Comparison of ENCODE assay signal across 8 cellular contexts in genomic region chr1:31762726-31763670, GRCh38. TPM values are rescaled to one million over a fixed set of nuclear protein-coding genes. Genes with fewer than 3 reads are reported as not detected.
DNase-seq lines count a peak whose midpoint lies in the region; ATAC-seq and TF ChIP-seq lines count a peak whose summit lies in the region.

No MANE protein-coding gene starts in this region.

- H3K27ac ChIP-seq in C4-2B (peak overlapping the region; percentile 29; the same call in 1 of the 2 replicates), HL-60 (replicated peaks) (no peak overlapping the region), OCI-LY7 (ENCODE audit: low read depth, low read length, poor library complexity, severe bottlenecking) (no peak overlapping the region)

- H3K36me3 ChIP-seq in OCI-LY7 (ENCODE audit: insufficient read depth, low read length), result no peaks in the 10 kb centered on the region

- TF ChIP-seq CTCF in C4-2B (conservative IDR thresholded peaks at IDR 0.05), result peak; percentile 88
- peak; percentile 8 for TF ChIP-seq CTCF in HL-60 (IDR thresholded peaks at IDR 0.05; ENCODE audit: insufficient read depth, low read length)
- TF ChIP-seq CTCF in OCI-LY7 (conservative IDR thresholded peaks at IDR 0.05; ENCODE audit: low read length), result peak; percentile 78

- H3K9me3 Mint-ChIP-seq in activated T-cell treated with anti-CD3 and anti-CD28 coated beads, Interleukin-2, amount 50 U/mL, for 24 hours, result no peaks in the 10 kb centered on the region
- no peaks in the 10 kb centered on the region for H3K9me3 Mint-ChIP-seq in stimulated activated naive CD8-positive, alpha-beta T cell treated with anti-CD3 and anti-CD28 coated beads, Interleukin-15, Interleukin-2, amounts not matched to agents 100 ng/mL and 50 ng/mL, for 24 hours

- peaks cover 70% of the 10 kb centered on the region for H3K27me3 ChIP-seq in HL-60 (ENCODE audit: insufficient read depth, poor library complexity, severe bottlenecking)

- no peak overlapping the region for H3K27ac Mint-ChIP-seq in activated T-cell treated with anti-CD3 and anti-CD28 coated beads, Interleukin-2, amount 50 U/mL, for 24 hours
- H3K27ac Mint-ChIP-seq in stimulated activated naive CD8-positive, alpha-beta T cell treated with anti-CD3 and anti-CD28 coated beads, Interleukin-15, Interleukin-2, amounts not matched to agents 100 ng/mL and 50 ng/mL, for 24 hours, result no peak overlapping the region

- H3K79me2 ChIP-seq in OCI-LY7 (ENCODE audit: insufficient read depth, low read depth, low read length), result no peaks in the 10 kb centered on the region

- H3K4me3 Mint-ChIP-seq in activated T-cell treated with anti-CD3 and anti-CD28 coated beads, Interleukin-2, amount 50 U/mL, for 24 hours, result peak overlapping the region; percentile 66
- peak overlapping the region; percentile 62 for H3K4me3 Mint-ChIP-seq in stimulated activated naive CD8-positive, alpha-beta T cell treated with anti-CD3 and anti-CD28 coated beads, Interleukin-15, Interleukin-2, amounts not matched to agents 100 ng/mL and 50 ng/mL, for 24 hours

- peak; percentile 7 for ATAC-seq in esophagus mucosa
- ATAC-seq in HG02973 (IDR thresholded peaks at IDR 0.05; ENCODE audit: unreplicated experiment), result no peak

- H3K4me2 ChIP-seq in OCI-LY7 (ENCODE audit: low read length), result peak overlapping the region; percentile 99

- H3K9me3 ChIP-seq in OCI-LY7 (ENCODE audit: low read length), result no peaks in the 10 kb centered on the region

- H3K4me3 ChIP-seq in HL-60 (replicated peaks; ENCODE audit: insufficient read depth, low read length) (peak overlapping the region; percentile 16; the same call in 1 of the 2 replicates), OCI-LY7 (ENCODE audit: low read depth, low read length, poor library complexity, severe bottlenecking) (peak overlapping the region; percentile 69)

- H3K27me3 Mint-ChIP-seq in activated T-cell treated with anti-CD3 and anti-CD28 coated beads, Interleukin-2, amount 50 U/mL, for 24 hours, result peaks cover 39% of the 10 kb centered on the region
- H3K27me3 Mint-ChIP-seq in stimulated activated naive CD8-positive, alpha-beta T cell treated with anti-CD3 and anti-CD28 coated beads, Interleukin-15, Interleukin-2, amounts not matched to agents 100 ng/mL and 50 ng/mL, for 24 hours, result peaks cover 15% of the 10 kb centered on the region

- peaks cover 30% of the 10 kb centered on the region for H3K4me1 Mint-ChIP-seq in activated T-cell treated with anti-CD3 and anti-CD28 coated beads, Interleukin-2, amount 50 U/mL, for 24 hours (ENCODE audit: low read depth)
- H3K4me1 Mint-ChIP-seq in stimulated activated naive CD8-positive, alpha-beta T cell treated with anti-CD3 and anti-CD28 coated beads, Interleukin-15, Interleukin-2, amounts not matched to agents 100 ng/mL and 50 ng/mL, for 24 hours (ENCODE audit: low read depth), result peaks cover 29% of the 10 kb centered on the region

- intact Hi-C loops in OCI-LY7 (cut with micrococcal nuclease; ENCODE audit: unreplicated experiment), result loop anchor here (1.0 kb wide), 1 partner anchor 26 kb away; no protein-coding TSS in a partner anchor

- peak; percentile 45 to 51 for DNase-seq in HL-60 (ENCODE audit: low read depth in 1 of 2, low spot score in 1 of 2)
- DNase-seq in OCI-LY7 (ENCODE audit: low spot score), result peak; percentile 80
- DNase-seq in activated T-cell treated with anti-CD3 and anti-CD28 coated beads, Interleukin-2, amount 50 U/mL, for 24 hours, result peak; percentile 81
- DNase-seq in myocyte (ENCODE audit: low read depth), result peak; percentile 84

- CTCF ChIA-PET in OCI-LY7 (lab: Charles Lee; ENCODE audit: unreplicated experiment), result interaction anchor here (0.6 to 1.0 kb wide), 3 partner anchors 9 to 98 kb away, joined by 3 to 13 read pairs (median 4); no protein-coding TSS in a partner anchor

- no peaks in the 10 kb centered on the region for H3K36me3 Mint-ChIP-seq in activated T-cell treated with anti-CD3 and anti-CD28 coated beads, Interleukin-2, amount 50 U/mL, for 24 hours (ENCODE audit: low read depth)
- no peaks in the 10 kb centered on the region for H3K36me3 Mint-ChIP-seq in stimulated activated naive CD8-positive, alpha-beta T cell treated with anti-CD3 and anti-CD28 coated beads, Interleukin-15, Interleukin-2, amounts not matched to agents 100 ng/mL and 50 ng/mL, for 24 hours (ENCODE audit: low read depth)

- no TSS peak for BruUV-seq in OCI-LY7 (replicated peaks; lab: Mats Ljungman, UMichigan)

- H2AFZ ChIP-seq in OCI-LY7 (ENCODE audit: low read length), result peak overlapping the region; percentile 37; the same call in 1 of the 2 replicates

- no peaks in the 10 kb centered on the region for H4K20me1 ChIP-seq in OCI-LY7 (ENCODE audit: insufficient read depth, low read length)

- H3K9me2 ChIP-seq in OCI-LY7 (ENCODE audit: insufficient read depth, low read length), result no peaks in the 10 kb centered on the region

- POLR2A ChIA-PET in OCI-LY7 (lab: Charles Lee), result interaction anchor here (0.7 kb wide), 1 partner anchor 54 kb away, joined by 7 read pairs; no protein-coding TSS in a partner anchor

- peaks cover 55% of the 10 kb centered on the region for H3K4me1 ChIP-seq in OCI-LY7 (ENCODE audit: insufficient read depth, low read length, poor library complexity, severe bottlenecking)

RNA-seq across cellular contexts. Expression of gene ADGRB2, which starts 1.1 kb away (rescaled TPM):
- 4.0 and 4.1 TPM in 2 replicates for total RNA-seq in OCI-LY7 (2014; rRNA removed; shearing (Covaris generic))
- total RNA-seq in OCI-LY7 (2022), result 11.4 and 11.5 TPM in 2 replicates
- total RNA-seq in esophagus mucosa, result 0.24 TPM
- total RNA-seq in myocyte, result 15.8 and 20.2 TPM in 2 replicates
- 49.9 TPM for polyA plus RNA-seq in myocyte (2012)

RNA-seq across cellular contexts. Expression of gene SPOCD1, which starts 52.8 kb away (rescaled TPM):
- total RNA-seq in OCI-LY7 (2014; rRNA removed; shearing (Covaris generic)), result 0.60 and 0.85 TPM in 2 replicates
- total RNA-seq in OCI-LY7 (2022) (1.0 and 1.1 TPM in 2 replicates), esophagus mucosa (0.68 TPM), myocyte (8.9 and 9.7 TPM in 2 replicates)
- 4.7 TPM for polyA plus RNA-seq in myocyte (2012)

RNA-seq across cellular contexts. Expression of gene COL16A1, which starts 59.2 kb away (rescaled TPM):
- not detected in 2 replicates for total RNA-seq in OCI-LY7 (2014; rRNA removed; shearing (Covaris generic))
- not detected in 2 replicates for total RNA-seq in OCI-LY7 (2022)
- 11.8 TPM for total RNA-seq in esophagus mucosa
- total RNA-seq in myocyte, result 27.9 and 37.7 TPM in 2 replicates
- 59.6 TPM for polyA plus RNA-seq in myocyte (2012)

Comparison
In these comparisons a context has a peak if more than half of its experiments do, and no peak if none do; other contexts are left out.
1. CTCF ChIP-seq: peak in every context shown above with its lines; median percentile 88 in C4-2B; 78 in OCI-LY7; 8 in HL-60.
2. RNA of gene COL16A1, which starts 59.2 kb away (total RNA-seq): 27.9 to 37.7 TPM in myocyte and 11.8 TPM in esophagus mucosa (single experiment); not detected in OCI-LY7; every median in the first group is over 10 times any median in the second.
3. Peak in every context shown above with its lines, with median percentiles within 50 percentile points of each other: DNase-seq.